Comparison of ENCODE assay signal across 1 cellular context in the genomic region with DNA sequence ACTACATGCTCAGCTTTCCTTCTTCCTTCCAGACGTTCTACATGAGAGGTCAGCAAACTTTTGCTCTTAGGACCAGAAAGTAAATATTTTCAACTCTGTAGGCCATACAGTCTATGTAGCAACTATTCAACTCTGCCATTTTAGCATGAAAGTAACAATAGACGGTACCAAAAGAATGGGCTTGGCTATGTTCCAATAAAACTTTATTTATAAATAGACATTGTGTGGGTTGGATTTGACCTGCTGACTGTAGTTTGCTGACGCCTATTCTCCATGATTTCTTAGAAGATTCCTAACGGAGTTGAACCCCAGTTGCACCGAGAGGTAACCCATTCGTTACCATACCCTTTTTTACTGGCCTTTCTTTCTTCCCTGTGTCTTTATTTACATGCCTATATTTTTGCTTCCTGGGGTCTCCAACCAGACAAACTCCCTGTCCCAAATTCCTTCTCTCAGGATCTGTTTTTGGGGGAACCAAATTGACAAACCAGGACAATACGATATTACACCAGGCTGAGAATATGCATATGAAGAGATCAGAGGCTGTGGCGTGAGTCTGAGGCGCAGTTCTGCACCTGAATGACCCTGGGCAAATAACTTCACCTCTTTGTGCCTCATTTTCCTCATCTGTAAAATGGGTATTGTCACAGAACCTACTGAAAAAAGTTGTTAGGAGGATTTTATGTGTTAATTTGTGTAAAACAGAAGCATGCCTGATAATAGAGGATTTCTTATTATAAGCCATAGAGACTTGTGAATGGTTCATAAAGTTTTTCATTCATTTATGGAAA.
TF ChIP-seq lines count a peak whose summit lies in the region.

No MANE protein-coding gene starts in this region.

TF ChIP-seq in HepG2, 621 proteins besides CTCF, POLR2A, EP300 and RAD21 (continued from another document):
- TF ChIP-seq, protein P1, sequence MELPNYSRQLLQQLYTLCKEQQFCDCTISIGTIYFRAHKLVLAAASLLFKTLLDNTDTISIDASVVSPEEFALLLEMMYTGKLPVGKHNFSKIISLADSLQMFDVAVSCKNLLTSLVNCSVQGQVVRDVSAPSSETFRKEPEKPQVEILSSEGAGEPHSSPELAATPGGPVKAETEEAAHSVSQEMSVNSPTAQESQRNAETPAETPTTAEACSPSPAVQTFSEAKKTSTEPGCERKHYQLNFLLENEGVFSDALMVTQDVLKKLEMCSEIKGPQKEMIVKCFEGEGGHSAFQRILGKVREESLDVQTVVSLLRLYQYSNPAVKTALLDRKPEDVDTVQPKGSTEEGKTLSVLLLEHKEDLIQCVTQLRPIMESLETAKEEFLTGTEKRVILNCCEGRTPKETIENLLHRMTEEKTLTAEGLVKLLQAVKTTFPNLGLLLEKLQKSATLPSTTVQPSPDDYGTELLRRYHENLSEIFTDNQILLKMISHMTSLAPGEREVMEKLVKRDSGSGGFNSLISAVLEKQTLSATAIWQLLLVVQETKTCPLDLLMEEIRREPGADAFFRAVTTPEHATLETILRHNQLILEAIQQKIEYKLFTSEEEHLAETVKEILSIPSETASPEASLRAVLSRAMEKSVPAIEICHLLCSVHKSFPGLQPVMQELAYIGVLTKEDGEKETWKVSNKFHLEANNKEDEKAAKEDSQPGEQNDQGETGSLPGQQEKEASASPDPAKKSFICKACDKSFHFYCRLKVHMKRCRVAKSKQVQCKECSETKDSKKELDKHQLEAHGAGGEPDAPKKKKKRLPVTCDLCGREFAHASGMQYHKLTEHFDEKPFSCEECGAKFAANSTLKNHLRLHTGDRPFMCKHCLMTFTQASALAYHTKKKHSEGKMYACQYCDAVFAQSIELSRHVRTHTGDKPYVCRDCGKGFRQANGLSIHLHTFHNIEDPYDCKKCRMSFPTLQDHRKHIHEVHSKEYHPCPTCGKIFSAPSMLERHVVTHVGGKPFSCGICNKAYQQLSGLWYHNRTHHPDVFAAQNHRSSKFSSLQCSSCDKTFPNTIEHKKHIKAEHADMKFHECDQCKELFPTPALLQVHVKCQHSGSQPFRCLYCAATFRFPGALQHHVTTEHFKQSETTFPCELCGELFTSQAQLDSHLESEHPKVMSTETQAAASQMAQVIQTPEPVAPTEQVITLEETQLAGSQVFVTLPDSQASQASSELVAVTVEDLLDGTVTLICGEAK (IDR thresholded peaks at IDR 0.05), result peak; percentile 53
- TF ChIP-seq, protein P1 (CRISPR knock-in tag; IDR thresholded peaks at IDR 0.05), result peak; percentile 96
